13 cellular contexts compared by ENCODE assay signal in genomic region chr1:231666957-231667601, GRCh38. TPM values are rescaled to one million over a fixed set of nuclear protein-coding genes. Genes with fewer than 3 reads are reported as not detected.
DNase-seq lines count a peak whose midpoint lies in the region; ATAC-seq, FAIRE-seq and TF ChIP-seq lines count a peak whose summit lies in the region.
"Had no signal": no experiment of that assay in that cellular context is flagged by ENCODE, and none has a peak within 500 bp of the region (broad histone marks: within the 10 kb centered on the region; RNA-seq: fewer than 3 reads in every experiment).

No MANE protein-coding gene starts in this region.

- 0% methylated on average over 1 of the region's 1 CpG for WGBS in K562 (ENCODE audit: insufficient coverage, low coverage, missing lambda C conversion rate)

- POLR2A ChIA-PET in K562 (lab: Yijun Ruan, JAX): interaction anchor here (0.7 to 1.4 kb wide), 3 partner anchors 10 to 328 kb away, joined by 3 to 7 read pairs (median 3); no protein-coding TSS in a partner anchor

- no TSS peak for BruUV-seq in K562 (replicated peaks; lab: Mats Ljungman, UMichigan)

- no peak for TF ChIP-seq POLR2A in K562 (conservative IDR thresholded peaks at IDR 0.05)

- TF ChIP-seq RAD21 in K562 (CRISPR knock-in tag; conservative IDR thresholded peaks at IDR 0.05 in 1 of 2, IDR thresholded peaks at IDR 0.05 in 1 of 2): no peak

- in situ Hi-C loops in K562 (cut with MboI): no loop called here

- ATAC-seq in K562: no peak
- ATAC-seq in left lung: no peak
- ATAC-seq: HepG2 had no signal

- DNase-seq in CD14-positive monocyte (ENCODE audit: low spot score) (no peak), HL-60 (ENCODE audit: low read depth in 1 of 2, low spot score in 1 of 2) (no peak), K562 (ENCODE audit: extremely low read depth in 1 of 4, low spot score in 3 of 4) (no peak), left lung (no peak), midbrain (lab: John Stamatoyannopoulos, UW) (no peak), amygdala (lab: John Stamatoyannopoulos, UW) (no peak)
- DNase-seq: CD4-positive, CD25-positive, alpha-beta regulatory T cell; Karpas-422; NCI-H1417 treated with DMSO at 0.1 percent for 48 hours had no signal

- TF ChIP-seq CTCF in CD14-positive monocyte (IDR thresholded peaks at IDR 0.05) (no peak), HL-60 (IDR thresholded peaks at IDR 0.05; ENCODE audit: insufficient read depth, low read length) (no peak), K562 (IDR thresholded peaks at IDR 0.05 in 2 of 3, conservative IDR thresholded peaks at IDR 0.05 in 1 of 3; ENCODE audit: insufficient read depth in 2 of 3, low read depth in 1 of 3, low read length in 3 of 3) (no peak), nephron (IDR thresholded peaks at IDR 0.05; ENCODE audit: unreplicated experiment in 3 of 3) (no peak), left lung (IDR thresholded peaks at IDR 0.05) (no peak)

- CTCF ChIA-PET in K562 (lab: Yijun Ruan, JAX; ENCODE audit: low intra/inter-chr PET ratio): interaction anchor here (0.5 kb wide), 1 partner anchor 99 kb away, joined by 3 read pairs; no protein-coding TSS in a partner anchor

- H3K27ac Mint-ChIP-seq in CD14-positive monocyte (peak overlapping the region; percentile 26 to 77 (median 63)), nephron (peak overlapping the region in 2 of 3 experiments; percentile 18 to 66)

- no peak overlapping the region for H3K9ac ChIP-seq in K562 (ENCODE audit: insufficient read depth in 1 of 2, low read depth in 2 of 2, low read length in 2 of 2)

- H3K4me3 Mint-ChIP-seq in CD14-positive monocyte (no peak overlapping the region), nephron (no peak overlapping the region)
- H3K4me3 Mint-ChIP-seq: CD4-positive, CD25-positive, alpha-beta regulatory T cell had no signal

- H3K27me3 ChIP-seq in HL-60 (ENCODE audit: insufficient read depth, poor library complexity, severe bottlenecking): no peaks in the 10 kb centered on the region
- no peaks in the 10 kb centered on the region for H3K27me3 ChIP-seq in K562 (ENCODE audit: control insufficient read depth in 2 of 2, insufficient read depth in 2 of 2, low read length in 2 of 2)
- no peaks in the 10 kb centered on the region for H3K27me3 ChIP-seq in left lung

- FAIRE-seq in K562 (lab: Jason Lieb, UNC): no peak
- FAIRE-seq: H54, HepG2 had no signal

- H4K20me1 ChIP-seq in K562 (replicated peaks; ENCODE audit: control insufficient read depth, insufficient read depth, low read length): no peaks in the 10 kb centered on the region

- no peaks in the 10 kb centered on the region for H3K9me1 ChIP-seq in K562 (ENCODE audit: control insufficient read depth, insufficient read depth, low read length)

- peaks cover 0 to 5% (median 3%) of the 10 kb centered on the region in 7 donors for H3K9me3 Mint-ChIP-seq in CD14-positive monocyte
- peaks cover 37% of the 10 kb centered on the region for H3K9me3 Mint-ChIP-seq in nephron

- peaks cover 0 to 2% (median 0%) of the 10 kb centered on the region in 3 donors for H3K27me3 Mint-ChIP-seq in CD14-positive monocyte (ENCODE audit: low read depth in 3 of 3)
- H3K27me3 Mint-ChIP-seq in nephron (ENCODE audit: low read depth): no peaks in the 10 kb centered on the region
- H3K27me3 Mint-ChIP-seq: CD4-positive, CD25-positive, alpha-beta regulatory T cell had no signal

- H3K79me2 ChIP-seq in K562 (ENCODE audit: control insufficient read depth, insufficient read depth, low read length): no peaks in the 10 kb centered on the region

- intact Hi-C loops in CD14-positive monocyte (cut with micrococcal nuclease): loop anchor here in 1 of 2 donors (10.0 kb wide), 1 partner anchor 118 kb away; no protein-coding TSS in a partner anchor
- intact Hi-C loops in K562 (cut with micrococcal nuclease): no loop called here
- intact Hi-C loops in left lung (cut with DNase I): no loop called here

- no peak overlapping the region for H2AFZ ChIP-seq in K562 (ENCODE audit: low read depth, low read length)
- H2AFZ ChIP-seq: PC-9 had no signal

- H3K4me1 Mint-ChIP-seq in CD14-positive monocyte: peaks cover 59% of the 10 kb centered on the region
- peaks cover 9% of the 10 kb centered on the region for H3K4me1 Mint-ChIP-seq in nephron

- H3K4me3 ChIP-seq in HL-60 (replicated peaks; ENCODE audit: insufficient read depth, low read length): no peak overlapping the region
- no peak overlapping the region for H3K4me3 ChIP-seq in K562
- no peak overlapping the region for H3K4me3 ChIP-seq in left lung
- H3K4me3 ChIP-seq: PC-9 had no signal

- H3K9me3 ChIP-seq in K562 (replicated peaks; ENCODE audit: control insufficient read depth, insufficient read depth, low read depth, low read length): no peaks in the 10 kb centered on the region
- H3K9me3 ChIP-seq in left lung: peaks cover 0 to 14% of the 10 kb centered on the region in 2 donors

- no peak for TF ChIP-seq EP300 in K562 (IDR thresholded peaks at IDR 0.05; ENCODE audit: low read length)

- H3K27ac ChIP-seq in HL-60 (replicated peaks) (peak overlapping the region; percentile 15; the same call in 1 of the 2 replicates), K562 (ENCODE audit: extremely low read depth, low read depth, low read length) (no peak overlapping the region), left lung (no peak overlapping the region)
- H3K27ac ChIP-seq: PC-9 had no signal

- H3K4me2 ChIP-seq in K562 (ENCODE audit: insufficient read depth, low read length): no peak overlapping the region
- H3K4me2 ChIP-seq: PC-9 had no signal

- no peaks in the 10 kb centered on the region for H3K36me3 ChIP-seq in K562 (ENCODE audit: control insufficient read depth, insufficient read depth, low read length)
- no peaks in the 10 kb centered on the region for H3K36me3 ChIP-seq in left lung

- H3K4me1 ChIP-seq in K562 (replicated peaks in 1 of 2; ENCODE audit: control insufficient read depth in 2 of 2, insufficient read depth in 2 of 2, low read length in 2 of 2) (no peaks in the 10 kb centered on the region), left lung (peaks cover 0 to 20% of the 10 kb centered on the region in 2 donors)

- H3K36me3 Mint-ChIP-seq in CD14-positive monocyte: peaks cover 2 to 9% of the 10 kb centered on the region in 2 donors
- H3K36me3 Mint-ChIP-seq in nephron (ENCODE audit: low read depth): peaks cover 27% of the 10 kb centered on the region

TF ChIP-seq in K562, 482 proteins besides CTCF, POLR2A, EP300 and RAD21:
- TF ChIP-seq ZNF57 (CRISPR knock-in tag; IDR thresholded peaks at IDR 0.05) (no peak), ZNF316 (IDR thresholded peaks at IDR 0.05) (0 out of 2 replicates have a peak, but pooled peaks have one; percentile 9), FOXO4 (CRISPR knock-in tag; IDR thresholded peaks at IDR 0.05) (no peak), ZNF408 (CRISPR knock-in tag; IDR thresholded peaks at IDR 0.05; ENCODE audit: low read depth) (no peak), ZNF165 (CRISPR knock-in tag; IDR thresholded peaks at IDR 0.05; ENCODE audit: borderline replicate concordance) (no peak), PCBP1 (IDR thresholded peaks at IDR 0.05; ENCODE audit: low read depth, low read length, poor library complexity, severe bottlenecking) (no peak)
TF ChIP-seq in K562: peak in this region for 1.

RNA-seq across cellular contexts. Expression of gene DISC1, which starts 40.5 kb away (rescaled TPM):
- polyA plus RNA-seq in CD14-positive monocyte (1 to 10 TPM; 5.5 to 5.8 TPM), K562 (2011; rRNA removed) (0.08 TPM in 2 replicates), K562 (2014; fragmentation: Illumina TruSeq; extraction: Trizol) (0.01 and 0.03 TPM in 2 replicates), K562 (2014; fragmentation: Nextera tagmentation; extraction: Ambion mirVana) (under 1 TPM in 1 of 2 experiments, not detected in 1; 0.01 TPM), K562 (2014; rRNA removed) (0.03 TPM in 1 of 2 replicates, not detected in the other)
- total RNA-seq in K562 (2011; cell fraction: chromatin; rRNA removed; ENCODE audit: low replicate concordance): 0.37 and 0.74 TPM in 2 replicates
- total RNA-seq in K562 (2011; cell fraction: nucleolus; rRNA removed): 0.17 and 0.26 TPM in 2 replicates
- 0.15 and 0.31 TPM in 2 replicates for total RNA-seq in K562 (2011; cell fraction: nucleoplasm; rRNA removed)
- total RNA-seq in K562 (2014; rRNA removed) (0.04 and 0.09 TPM in 2 replicates), K562 (2014; rRNA removed; fragmentation: Illumina TruSeq; extraction: Trizol) (0.10 and 0.11 TPM in 2 replicates), K562 (2015; rRNA removed; fragmentation: Illumina TruSeq; extraction: Trizol) (0.07 and 0.08 TPM in 2 replicates), K562 (2021) (0.09 and 0.16 TPM in 2 replicates), left lung (10 to 100 TPM in 1 of 2 donors, 1 to 10 TPM in 1; 3.9 to 10.4 TPM)
- polyA plus RNA-seq in K562 (2011; cell fraction: cytosol; rRNA removed): 0.04 TPM in 1 of 2 replicates, not detected in the other
- 0.10 and 0.33 TPM in 2 replicates for polyA plus RNA-seq in K562 (2011; cell fraction: nucleus; rRNA removed)
- polyA plus RNA-seq in K562 (2012): 0.05 and 0.33 TPM in 2 replicates
- polyA minus RNA-seq in K562 (2011; rRNA and poly(A)+ RNA removed): 0.18 TPM in 2 replicates
- polyA minus RNA-seq in K562 (2011; cell fraction: cytosol; rRNA and poly(A)+ RNA removed): not detected in 2 replicates
- polyA minus RNA-seq in K562 (2011; cell fraction: nucleus; rRNA and poly(A)+ RNA removed): 0.27 and 1.00 TPM in 2 replicates
